17 cellular contexts compared by ENCODE assay signal in the genomic region with DNA sequence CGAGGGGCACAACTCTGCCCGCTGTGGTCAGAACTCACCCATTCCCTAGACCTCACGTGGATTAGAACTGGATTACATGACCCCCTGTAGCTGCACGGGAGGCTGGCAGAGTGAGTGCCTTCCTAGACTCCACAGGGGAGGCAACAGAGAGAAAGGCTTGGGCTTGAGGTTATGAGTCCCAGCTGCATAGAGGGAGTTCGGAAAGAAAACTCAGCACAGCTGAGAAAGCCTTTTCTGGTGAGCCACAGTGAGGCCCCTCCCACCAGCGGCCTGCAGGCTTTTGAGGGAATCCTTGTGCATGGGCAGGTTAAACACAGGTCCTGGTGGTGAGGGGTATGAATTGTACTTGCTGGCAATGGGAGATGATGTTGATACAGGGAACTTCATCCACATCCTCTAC.
DNase-seq lines count a peak whose midpoint lies in the region; ATAC-seq, FAIRE-seq and TF ChIP-seq lines count a peak whose summit lies in the region.
"Had no signal": no experiment of that assay in that cellular context is flagged by ENCODE, and none has a peak within 500 bp of the region (broad histone marks: within the 10 kb centered on the region; RNA-seq: fewer than 3 reads in every experiment).

No MANE protein-coding gene starts in this region.

- no peak overlapping the region for H3K27ac ChIP-seq in HepG2 (ENCODE audit: extremely low read length, insufficient read depth, low read length)
- no peak overlapping the region for H3K27ac ChIP-seq in right lobe of liver
- no peak overlapping the region for H3K27ac ChIP-seq in sigmoid colon
- H3K27ac ChIP-seq: GM23248, RWPE1 had no signal

- CTCF ChIA-PET in HepG2 (lab: Yijun Ruan, JAX; ENCODE audit: low intra/inter-chr PET ratio, low total read pairs): no interaction called here

- no peak overlapping the region for H3K9ac ChIP-seq in HepG2 (ENCODE audit: insufficient read depth, low read depth, low read length)
- H3K9ac ChIP-seq: GM23248 had no signal

- TF ChIP-seq EP300 in HepG2 (IDR thresholded peaks at IDR 0.05; ENCODE audit: low read depth in 2 of 2, low read length in 2 of 2): no peak
- TF ChIP-seq EP300 in HepG2 (CRISPR knock-in tag; IDR thresholded peaks at IDR 0.05; ENCODE audit: borderline replicate concordance): no peak
- TF ChIP-seq EP300 in sigmoid colon (IDR thresholded peaks at IDR 0.05): no peak

- no peak for TF ChIP-seq RAD21 in HepG2 (CRISPR knock-in tag; IDR thresholded peaks at IDR 0.05)

- H3K4me3 Mint-ChIP-seq in stimulated activated effector memory CD8-positive, alpha-beta T cell treated with anti-CD3 and anti-CD28 coated beads, Interleukin-12 subunit alpha, Interleukin-12 subunit beta, amount 100 ng/mL, for 72 hours: no peak overlapping the region

- WGBS in HepG2 (ENCODE audit: low lambda C conversion rate): 35% methylated on average over 3 of the region's 6 CpGs
- WGBS in right lobe of liver (ENCODE audit: insufficient coverage, low coverage, low lambda C conversion rate, missing lambda C conversion rate): 59% methylated on average over 3 of the region's 6 CpGs
- WGBS in sigmoid colon, 2 donors: 91 to 93% methylated on average over 6 of the region's 6 CpGs

- H3K36me3 ChIP-seq in HepG2 (replicated peaks in 1 of 2; ENCODE audit: control insufficient read depth in 1 of 2, insufficient read depth in 2 of 2, low read length in 2 of 2): no peaks in the 10 kb centered on the region
- no peaks in the 10 kb centered on the region for H3K36me3 ChIP-seq in right lobe of liver
- no peaks in the 10 kb centered on the region for H3K36me3 ChIP-seq in sigmoid colon

- H3K4me1 ChIP-seq in HepG2 (ENCODE audit: insufficient read depth, low read length) (no peaks in the 10 kb centered on the region), right lobe of liver (no peaks in the 10 kb centered on the region), sigmoid colon (no peaks in the 10 kb centered on the region)

- TF ChIP-seq POLR2A in HepG2 (IDR thresholded peaks at IDR 0.05; ENCODE audit: insufficient read depth in 1 of 2, low read depth in 2 of 2, low read length in 2 of 2) (no peak), right lobe of liver (IDR thresholded peaks at IDR 0.05) (no peak), sigmoid colon (IDR thresholded peaks at IDR 0.05) (no peak)

- no peaks in the 10 kb centered on the region for H4K20me1 ChIP-seq in HepG2 (ENCODE audit: insufficient read depth, low read length)

- H3K79me2 ChIP-seq in HepG2 (ENCODE audit: insufficient read depth, low read length): no peaks in the 10 kb centered on the region

- BruUV-seq in HepG2 (replicated peaks; lab: Mats Ljungman, UMichigan): no TSS peak

- no peak overlapping the region for H3K4me2 ChIP-seq in HepG2 (ENCODE audit: low read depth, low read length)

- in situ Hi-C loops in HepG2 (cut with HindIII; ENCODE audit: extremely low pct_ligation_motif_present, low pct_unique_long_range_greater_than_20kb): no loop called here

- no peaks in the 10 kb centered on the region for H3K4me1 Mint-ChIP-seq in stimulated activated effector memory CD8-positive, alpha-beta T cell treated with anti-CD3 and anti-CD28 coated beads, Interleukin-12 subunit alpha, Interleukin-12 subunit beta, amount 100 ng/mL, for 72 hours

- H3K27ac Mint-ChIP-seq in stimulated activated effector memory CD8-positive, alpha-beta T cell treated with anti-CD3 and anti-CD28 coated beads, Interleukin-12 subunit alpha, Interleukin-12 subunit beta, amount 100 ng/mL, for 72 hours: no peak overlapping the region

- FAIRE-seq in HepG2 (lab: Jason Lieb, UNC): no peak
- FAIRE-seq: GM12892 had no signal

- no peaks in the 10 kb centered on the region for H3K36me3 Mint-ChIP-seq in stimulated activated effector memory CD8-positive, alpha-beta T cell treated with anti-CD3 and anti-CD28 coated beads, Interleukin-12 subunit alpha, Interleukin-12 subunit beta, amount 100 ng/mL, for 72 hours

- H3K9me3 Mint-ChIP-seq in stimulated activated effector memory CD8-positive, alpha-beta T cell treated with anti-CD3 and anti-CD28 coated beads, Interleukin-12 subunit alpha, Interleukin-12 subunit beta, amount 100 ng/mL, for 72 hours: no peaks in the 10 kb centered on the region

- POLR2A ChIA-PET in HepG2 (lab: Yijun Ruan, JAX): no interaction called here

- H3K27me3 ChIP-seq in HepG2 (ENCODE audit: control insufficient read depth in 1 of 2, insufficient read depth in 2 of 2, low read length in 2 of 2) (peaks cover 0 to 11% of the 10 kb centered on the region in 2 experiments; a peak in 1 of 5 replicates), right lobe of liver (no peaks in the 10 kb centered on the region), sigmoid colon (no peaks in the 10 kb centered on the region)

- no peak overlapping the region for H2AFZ ChIP-seq in HepG2 (ENCODE audit: low read length)
- H2AFZ ChIP-seq: GM23248 had no signal

- DNase-seq in HepG2 (ENCODE audit: low spot score) (no peak), right lobe of liver (no peak), amniotic epithelial cell (ENCODE audit: low read depth) (peak; percentile 35), iPS-NIHi11 (ENCODE audit: low spot score) (peak; percentile 33), activated gamma-delta T cell treated with Interleukin-2 at 50 U/mL for 16 hours (no peak), COLO668 (lab: John Stamatoyannopoulos, UW; ENCODE audit: unreplicated experiment) (no peak), sigmoid colon (no peak)
- DNase-seq in stimulated activated effector memory CD8-positive, alpha-beta T cell treated with anti-CD3 and anti-CD28 coated beads, Interleukin-12 subunit alpha, Interleukin-12 subunit beta, amount 100 ng/mL, for 72 hours (ENCODE audit: low spot score in 2 of 2): no peak
- DNase-seq: 8988T, C1 segment of cervical spinal cord, GM23248, NCI-H1417 treated with DMSO at 0.1 percent for 48 hours, NCI-H2029 treated with DMSO at 0.1 percent for 48 hours, NCI-H2171 treated with DMSO at 0.1 percent for 48 hours, NCI-H446 treated with DMSO at 0.1 percent for 48 hours had no signal

- TF ChIP-seq CTCF in HepG2 (CRISPR knock-in tag; IDR thresholded peaks at IDR 0.05) (no peak), right lobe of liver (IDR thresholded peaks at IDR 0.05) (no peak), sigmoid colon (IDR thresholded peaks at IDR 0.05) (no peak)

- intact Hi-C loops in HepG2 (cut with micrococcal nuclease; ENCODE audit: unreplicated experiment): no loop called here
- intact Hi-C loops in right lobe of liver (cut with DNase I): no loop called here
- intact Hi-C loops in sigmoid colon (cut with DNase I): no loop called here

- H3K9me3 ChIP-seq in HepG2 (ENCODE audit: low read length): no peaks in the 10 kb centered on the region
- H3K9me3 ChIP-seq in right lobe of liver: no peaks in the 10 kb centered on the region
- no peaks in the 10 kb centered on the region for H3K9me3 ChIP-seq in sigmoid colon

- ATAC-seq in HepG2 (peak; percentile 65), right lobe of liver (no peak)
- ATAC-seq in stimulated activated effector memory CD8-positive, alpha-beta T cell treated with anti-CD3 and anti-CD28 coated beads, Interleukin-12 subunit alpha, Interleukin-12 subunit beta, amount 100 ng/mL, for 72 hours: no peak

- no peak overlapping the region for H3K4me3 ChIP-seq in HepG2 (replicated peaks in 1 of 3; ENCODE audit: insufficient read depth in 1 of 3, low read depth in 2 of 3, low read length in 3 of 3)
- H3K4me3 ChIP-seq in right lobe of liver: no peak overlapping the region
- no peak overlapping the region for H3K4me3 ChIP-seq in sigmoid colon
- H3K4me3 ChIP-seq: GM23248 had no signal

TF ChIP-seq in HepG2, 621 proteins besides CTCF, POLR2A, EP300 and RAD21:
- TF ChIP-seq, protein P1, sequence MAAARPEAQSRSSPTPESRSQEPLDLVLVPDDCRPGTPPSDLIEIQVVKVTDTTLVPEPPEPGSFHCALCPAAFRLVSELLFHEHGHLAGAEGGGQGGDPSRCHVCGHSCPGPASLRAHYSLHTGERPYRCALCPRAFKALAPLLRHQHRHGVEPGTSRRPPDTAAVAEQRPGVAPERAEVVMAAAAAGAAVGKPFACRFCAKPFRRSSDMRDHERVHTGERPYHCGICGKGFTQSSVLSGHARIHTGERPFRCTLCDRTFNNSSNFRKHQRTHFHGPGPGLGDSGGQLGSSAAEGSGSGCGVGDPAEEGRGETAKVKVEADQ (CRISPR knock-in tag; IDR thresholded peaks at IDR 0.05; ENCODE audit: borderline replicate concordance): no peak

Comparison
In these comparisons a context has a peak if more than half of its experiments do, and no peak if none do; other contexts are left out.
1. DNase-seq: peak in amniotic epithelial cell (single experiment) and iPS-NIHi11 (single experiment); none in HepG2 (single experiment), right lobe of liver (0 of 3), activated gamma-delta T cell treated with Interleukin-2 at 50 U/mL for 16 hours (single experiment), stimulated activated effector memory CD8-positive, alpha-beta T cell treated with anti-CD3 and anti-CD28 coated beads, Interleukin-12 subunit alpha, Interleukin-12 subunit beta, amount 100 ng/mL, for 72 hours (0 of 2), COLO668 (single experiment) and sigmoid colon (single experiment).